16 cellular contexts compared by ENCODE assay signal in the genomic region with DNA sequence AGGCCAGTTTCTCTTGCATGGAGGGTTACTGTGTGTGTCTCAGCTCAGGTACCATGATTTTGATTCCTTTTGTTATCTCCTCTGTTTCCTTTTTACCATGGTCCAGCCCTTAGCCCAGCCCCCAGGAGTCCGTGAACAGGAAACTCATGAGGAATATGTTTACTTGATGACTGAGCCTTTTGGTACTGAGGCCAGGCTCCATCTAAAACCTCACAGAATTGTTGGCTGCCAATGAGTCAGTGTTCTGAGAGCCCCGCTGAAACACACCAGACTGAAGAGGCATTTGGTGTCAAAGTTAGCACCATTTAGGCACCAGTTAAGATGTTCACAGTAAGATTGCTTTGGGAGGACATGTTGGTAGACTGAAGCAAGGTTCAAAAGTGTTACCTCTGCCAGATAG.
DNase-seq lines count a peak whose midpoint lies in the region; TF ChIP-seq lines count a peak whose summit lies in the region.
"Had no signal": no experiment of that assay in that cellular context is flagged by ENCODE, and none has a peak within 500 bp of the region (broad histone marks: within the 10 kb centered on the region; RNA-seq: fewer than 3 reads in every experiment).

No MANE protein-coding gene starts in this region.

- POLR2A ChIA-PET in AG04449 (lab: Yijun Ruan, JAX) = no interaction called here

- H3K4me3 Mint-ChIP-seq in osteocyte (ENCODE audit: unreplicated experiment) = no peak overlapping the region
- H3K4me3 Mint-ChIP-seq: activated naive CD4-positive, alpha-beta T cell treated with anti-CD3 and anti-CD28 coated beads for 36 hours had no signal

- H3K27me3 Mint-ChIP-seq in osteocyte (ENCODE audit: unreplicated experiment) = peaks cover 7% of the 10 kb centered on the region

- no peak overlapping the region for H3K27ac Mint-ChIP-seq in osteocyte (ENCODE audit: unreplicated experiment)
- H3K27ac Mint-ChIP-seq: activated naive CD4-positive, alpha-beta T cell treated with anti-CD3 and anti-CD28 coated beads for 36 hours had no signal

- no peak overlapping the region for H3K4me3 ChIP-seq in AG04449 (ENCODE audit: low read depth, low read length)
- H3K4me3 ChIP-seq: psoas muscle, testis had no signal

- TF ChIP-seq CTCF in AG04449 (IDR thresholded peaks at IDR 0.05; ENCODE audit: insufficient read depth, low read length, missing control alignments) = no peak
- TF ChIP-seq CTCF in osteocyte (IDR thresholded peaks at IDR 0.05) = no peak

- H3K4me1 Mint-ChIP-seq in osteocyte (ENCODE audit: unreplicated experiment) = peaks cover 24% of the 10 kb centered on the region

- H3K9me3 Mint-ChIP-seq in osteocyte (ENCODE audit: unreplicated experiment) = no peaks in the 10 kb centered on the region
- H3K9me3 Mint-ChIP-seq: activated naive CD4-positive, alpha-beta T cell treated with anti-CD3 and anti-CD28 coated beads for 36 hours had no signal

- DNase-seq in AG04449 (ENCODE audit: low read depth, low spot score) = peak; percentile 58
- peak; percentile 87 for DNase-seq in HCEC 1CT
- peak; percentile 86 for DNase-seq in astrocyte of the hippocampus (ENCODE audit: low read depth, low spot score)
- peak; percentile 25 to 87 for DNase-seq in lung microvascular endothelial cell (ENCODE audit: low read depth in 2 of 2)
- DNase-seq in NCI-H2196 treated with DMSO at 0.1 percent for 48 hours (lab: John Stamatoyannopoulos, UW; ENCODE audit: unreplicated experiment) = no peak
- DNase-seq in osteocyte (ENCODE audit: extremely low spot score, unreplicated experiment) = no peak
- DNase-seq in epidermal melanocyte (ENCODE audit: insufficient read length, low spot score) = no peak
- DNase-seq in DMS153 treated with DMSO at 0.1 percent for 48 hours (lab: John Stamatoyannopoulos, UW; ENCODE audit: unreplicated experiment) = no peak
- DNase-seq: activated CD4-positive, alpha-beta T cell treated with anti-CD3 and anti-CD28 coated beads, Interleukin-2, amount 50 U/mL, for 48 hours; activated naive CD4-positive, alpha-beta T cell treated with anti-CD3 and anti-CD28 coated beads for 36 hours; hippocampal formation; mesendoderm; NCI-H187 treated with DMSO at 0.1 percent for 48 hours; NK-92 treated with Interleukin-12 subunit alpha and Interleukin-12 subunit beta, amount 100 ng/mL, for 24 hours; psoas muscle; testis had no signal

- no peaks in the 10 kb centered on the region for H3K36me3 Mint-ChIP-seq in osteocyte (ENCODE audit: unreplicated experiment)

- CTCF ChIA-PET in AG04449 (lab: Yijun Ruan, JAX) = interaction anchor here (0.8 to 7.9 kb wide), 12 partner anchors 8 to 620 kb away, joined by 3 to 210 read pairs (median 4); no protein-coding TSS in a partner anchor

Comparison
In these comparisons a context has a peak if more than half of its experiments do, and no peak if none do; other contexts are left out.
1. DNase-seq: peak in AG04449 (single experiment), HCEC 1CT (single experiment), astrocyte of the hippocampus (single experiment) and lung microvascular endothelial cell (2 of 2); none in NCI-H2196 treated with DMSO at 0.1 percent for 48 hours (single experiment), osteocyte (single experiment), epidermal melanocyte (single experiment) and DMS153 treated with DMSO at 0.1 percent for 48 hours (single experiment).